16 cellular contexts compared by ENCODE assay signal in the genomic region with DNA sequence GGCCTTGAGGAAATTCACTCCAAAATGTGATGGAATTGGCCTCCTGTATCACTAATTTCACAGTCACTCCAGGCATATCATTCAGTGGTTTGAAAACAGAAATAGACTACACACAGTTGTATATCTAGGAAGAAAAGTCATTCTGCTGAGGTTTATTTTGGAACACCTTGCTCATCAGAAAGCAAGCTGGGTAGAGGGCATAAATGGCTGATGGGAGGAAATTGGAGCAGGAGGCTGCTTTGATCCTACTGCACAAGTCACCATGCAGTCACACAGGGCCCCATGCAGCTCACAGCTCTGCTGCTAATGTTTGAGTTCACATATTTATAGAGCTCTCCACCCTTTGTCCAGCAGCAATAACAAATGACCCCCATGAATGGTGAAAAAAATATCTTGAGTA.
"Had no signal": no experiment of that assay in that cellular context is flagged by ENCODE, and none has a peak within 500 bp of the region (broad histone marks: within the 10 kb centered on the region; RNA-seq: fewer than 3 reads in every experiment).

No MANE protein-coding gene starts in this region.

- H3K4me1 ChIP-seq: colonic mucosa, heart right ventricle, parathyroid adenoma had no signal

- DNase-seq: colonic mucosa; effector CD4-positive, alpha-beta T cell; endodermal cell; erythroblast; heart right ventricle; hypothalamus; kidney glomerular epithelial cell; mesendoderm; naive thymus-derived CD4-positive, alpha-beta T cell; nephron progenitor cell; small intestine; stimulated activated CD4-positive, alpha-beta T cell treated with anti-CD3 and anti-CD28 coated beads, Interleukin-2, amount 100 ng/mL, for 48 hours; stimulated activated naive CD4-positive, alpha-beta T cell treated with Interleukin-2 at 50 U/mL for 16 hours had no signal

- H3K27me3 ChIP-seq: colonic mucosa, heart right ventricle had no signal

- H3K9me3 ChIP-seq: colonic mucosa had no signal

- H3K4me3 ChIP-seq: colonic mucosa, heart right ventricle had no signal

- H3K79me2 ChIP-seq: parathyroid adenoma had no signal

- H3K27ac ChIP-seq: colonic mucosa, heart right ventricle, parathyroid adenoma had no signal

- H3K27me3 Mint-ChIP-seq: type B pancreatic cell had no signal

- H3K4me1 Mint-ChIP-seq: endodermal cell, nephron progenitor cell had no signal

- H3K36me3 Mint-ChIP-seq: type B pancreatic cell had no signal

- H3K27ac Mint-ChIP-seq: endodermal cell; naive thymus-derived CD4-positive, alpha-beta T cell; type B pancreatic cell had no signal

- H3K4me3 Mint-ChIP-seq: endodermal cell; naive thymus-derived CD4-positive, alpha-beta T cell; nephron progenitor cell; type B pancreatic cell had no signal

- H2AFZ ChIP-seq: parathyroid adenoma had no signal

- H3K9ac ChIP-seq: parathyroid adenoma had no signal

- H3K36me3 ChIP-seq: colonic mucosa, heart right ventricle had no signal

- ATAC-seq: naive thymus-derived CD4-positive, alpha-beta T cell; sciatic nerve had no signal
